Comparison of ENCODE assay signal across 31 cellular contexts in genomic region chr2:194822657-194823056, GRCh38.
"Had no signal": no experiment of that assay in that cellular context is flagged by ENCODE, and none has a peak within 500 bp of the region (broad histone marks: within the 10 kb centered on the region; RNA-seq: fewer than 3 reads in every experiment).

No MANE protein-coding gene starts in this region.

- H3K36me3 Mint-ChIP-seq: activated naive CD8-positive, alpha-beta T cell treated with anti-CD3 and anti-CD28 coated beads for 36 hours; mesothelial cell of epicardium; naive B cell; stimulated activated naive B cell treated with anti-CD40 and anti-IgM and Interleukin-4, amounts not matched to agents 10 μg/mL and 1 μg/mL and 100 μg/mL, for 72 hours had no signal

- ATAC-seq: left cardiac atrium; left ventricle myocardium superior; sciatic nerve; stimulated activated naive B cell treated with anti-CD40 and anti-IgM and Interleukin-4, amounts not matched to agents 10 μg/mL and 1 μg/mL and 100 μg/mL, for 72 hours had no signal

- H3K4me1 ChIP-seq: esophagus squamous epithelium, stomach, thyroid gland, upper lobe of left lung, vagina had no signal

- H3K27me3 Mint-ChIP-seq: activated naive CD8-positive, alpha-beta T cell treated with anti-CD3 and anti-CD28 coated beads for 36 hours; dendritic cell treated with granulocyte-macrophage colony-stimulating factor and Interleukin-4, amounts not matched to agents 40 ng/mL and 50 ng/mL, for 4 days; naive B cell; stimulated activated naive B cell treated with anti-CD40 and anti-IgM and Interleukin-4, amounts not matched to agents 10 μg/mL and 1 μg/mL and 100 μg/mL, for 72 hours had no signal

- H3K9me3 ChIP-seq: esophagus squamous epithelium, neutrophil, stomach, thyroid gland, upper lobe of left lung, vagina had no signal

- H3K79me2 ChIP-seq: hepatocyte had no signal

- DNase-seq: activated CD4-positive, alpha-beta T cell treated with anti-CD3 and anti-CD28 coated beads for 4 hours; activated CD4-positive, alpha-beta T cell treated with anti-CD3 and anti-CD28 coated beads, Interleukin-2, amount 50 U/mL, for 48 hours; activated CD8-positive, alpha-beta memory T cell treated with anti-CD3 and anti-CD28 coated beads for 24 hours; activated effector memory CD4-positive, alpha-beta T cell treated with anti-CD3 and anti-CD28 coated beads, Interleukin-2, amount 50 U/mL, for 16 hours; activated naive CD4-positive, alpha-beta T cell treated with anti-CD3 and anti-CD28 coated beads for 36 hours; activated naive CD8-positive, alpha-beta T cell treated with anti-CD3 and anti-CD28 coated beads for 36 hours; brain microvascular endothelial cell; central memory CD4-positive, alpha-beta T cell; endodermal cell; esophagus squamous epithelium; islet precursor cell; left cardiac atrium; left ventricle myocardium superior; naive B cell; nephron progenitor cell; stimulated activated CD4-positive, alpha-beta T cell treated with anti-CD3 and anti-CD28 coated beads, Interleukin-4, amount 100 ng/mL, for 24 hours; stimulated activated naive B cell treated with anti-CD40 and anti-IgM and Interleukin-4, amounts not matched to agents 10 μg/mL and 1 μg/mL and 100 μg/mL, for 72 hours; stomach; thyroid gland; upper lobe of left lung had no signal

- H3K27ac ChIP-seq: brain microvascular endothelial cell, esophagus squamous epithelium, hepatocyte, neutrophil, skin epidermis, stomach, thyroid gland, upper lobe of left lung, vagina, VCaP had no signal

- H3K36me3 ChIP-seq: brain microvascular endothelial cell, esophagus squamous epithelium, neutrophil, stomach, thyroid gland, upper lobe of left lung, vagina had no signal

- FAIRE-seq: astrocyte, frontal cortex had no signal

- H2AFZ ChIP-seq: hepatocyte had no signal

- H3K9me3 Mint-ChIP-seq: activated naive CD4-positive, alpha-beta T cell treated with anti-CD3 and anti-CD28 coated beads for 36 hours; activated naive CD8-positive, alpha-beta T cell treated with anti-CD3 and anti-CD28 coated beads for 36 hours; activated T-helper 1 cell treated with anti-CD3 and anti-CD28 coated beads, Interleukin-12 subunit alpha, Interleukin-12 subunit beta, Interleukin-2, Interleukin-4 antibody, amounts not matched to agents 30 ng/mL and 10 ng/mL and 1 ng/mL, durations not matched to agents 14 hours and 24 hours and 36 hours; dendritic cell treated with granulocyte-macrophage colony-stimulating factor and Interleukin-4, amounts not matched to agents 40 ng/mL and 50 ng/mL, for 4 days; endodermal cell; mesothelial cell of epicardium; naive B cell; nephron progenitor cell; stimulated activated naive B cell treated with anti-CD40 and anti-IgM and Interleukin-4, amounts not matched to agents 10 μg/mL and 1 μg/mL and 100 μg/mL, for 72 hours had no signal

- H3K4me3 Mint-ChIP-seq: activated naive CD4-positive, alpha-beta T cell treated with anti-CD3 and anti-CD28 coated beads for 36 hours; activated naive CD8-positive, alpha-beta T cell treated with anti-CD3 and anti-CD28 coated beads for 36 hours; activated T-helper 1 cell treated with anti-CD3 and anti-CD28 coated beads, Interleukin-12 subunit alpha, Interleukin-12 subunit beta, Interleukin-2, Interleukin-4 antibody, amounts not matched to agents 30 ng/mL and 10 ng/mL and 1 ng/mL, durations not matched to agents 14 hours and 24 hours and 36 hours; dendritic cell treated with granulocyte-macrophage colony-stimulating factor and Interleukin-4, amounts not matched to agents 40 ng/mL and 50 ng/mL, for 4 days; endodermal cell; mesothelial cell of epicardium; naive B cell; nephron progenitor cell; stimulated activated naive B cell treated with anti-CD40 and anti-IgM and Interleukin-4, amounts not matched to agents 10 μg/mL and 1 μg/mL and 100 μg/mL, for 72 hours had no signal

- H3K27me3 ChIP-seq: brain microvascular endothelial cell, esophagus squamous epithelium, hepatocyte, neutrophil, stomach, thyroid gland, upper lobe of left lung, vagina had no signal

- H3K27ac Mint-ChIP-seq: activated naive CD4-positive, alpha-beta T cell treated with anti-CD3 and anti-CD28 coated beads for 36 hours; activated naive CD8-positive, alpha-beta T cell treated with anti-CD3 and anti-CD28 coated beads for 36 hours; activated T-helper 1 cell treated with anti-CD3 and anti-CD28 coated beads, Interleukin-12 subunit alpha, Interleukin-12 subunit beta, Interleukin-2, Interleukin-4 antibody, amounts not matched to agents 30 ng/mL and 10 ng/mL and 1 ng/mL, durations not matched to agents 14 hours and 24 hours and 36 hours; dendritic cell treated with granulocyte-macrophage colony-stimulating factor and Interleukin-4, amounts not matched to agents 40 ng/mL and 50 ng/mL, for 4 days; endodermal cell; mesothelial cell of epicardium; nephron progenitor cell; stimulated activated naive B cell treated with anti-CD40 and anti-IgM and Interleukin-4, amounts not matched to agents 10 μg/mL and 1 μg/mL and 100 μg/mL, for 72 hours had no signal

- H3K4me1 Mint-ChIP-seq: activated naive CD8-positive, alpha-beta T cell treated with anti-CD3 and anti-CD28 coated beads for 36 hours; endodermal cell; mesothelial cell of epicardium; naive B cell; nephron progenitor cell; stimulated activated naive B cell treated with anti-CD40 and anti-IgM and Interleukin-4, amounts not matched to agents 10 μg/mL and 1 μg/mL and 100 μg/mL, for 72 hours had no signal

- H3K4me3 ChIP-seq: esophagus squamous epithelium, hepatocyte, skin epidermis, stomach, thyroid gland, upper lobe of left lung, vagina had no signal

- H3K4me2 ChIP-seq: hepatocyte had no signal
